8 cellular contexts compared by ENCODE assay signal in genomic region chr9:97740848-97741821, GRCh38. TPM values are rescaled to one million over a fixed set of nuclear protein-coding genes. Genes with fewer than 3 reads are reported as not detected.
DNase-seq lines count a peak whose midpoint lies in the region; ATAC-seq and TF ChIP-seq lines count a peak whose summit lies in the region.

No MANE protein-coding gene starts in this region.

- TF ChIP-seq CTCF in H9 (conservative IDR thresholded peaks at IDR 0.05) (peak; percentile 44; the same call in 2 of the 3 replicates), WI38 (IDR thresholded peaks at IDR 0.05; ENCODE audit: low read depth, low read length) (no peak), coronary artery (IDR thresholded peaks at IDR 0.05) (no peak)

- no peak overlapping the region for H3K56ac ChIP-seq in H9 (ENCODE audit: insufficient read length, low read depth, low read length)

- H2AFZ ChIP-seq in ACC112 (ENCODE audit: low read length, unreplicated experiment) = peak overlapping the region; percentile 90
- H2AFZ ChIP-seq in H9 (ENCODE audit: low read length) = peak overlapping the region; percentile 9

- H3K9ac ChIP-seq in H9 (ENCODE audit: extremely low read depth, insufficient read length, low read length) = peak overlapping the region; percentile 23

- DNase-seq in H9 (peak; percentile 92), coronary artery (ENCODE audit: low spot score) (peak; percentile 80), left lobe of liver (ENCODE audit: low spot score) (peak; percentile 50), OCI-M1 (lab: John Stamatoyannopoulos, UW) (no peak)
- peak; percentile 13 to 32 for DNase-seq in stimulated activated CD4-positive, alpha-beta T cell treated with anti-CD3 and anti-CD28 coated beads, Interleukin-4, amount 100 ng/mL, for 48 hours (ENCODE audit: low read depth in 2 of 2)

- peak overlapping the region; percentile 60 to 78 for H3K4me3 Mint-ChIP-seq in H9

- peak overlapping the region; percentile 81 for H3K4me2 ChIP-seq in H9 (ENCODE audit: insufficient read depth, insufficient read length, low read length)

- no peak overlapping the region for H2BK120ac ChIP-seq in H9 (ENCODE audit: low read depth, low read length, poor library complexity, severe bottlenecking)

- H3K27me3 ChIP-seq in ACC112 (ENCODE audit: insufficient read depth, low read length) (peaks cover 90% of the 10 kb centered on the region), H9 (ENCODE audit: insufficient read depth, low read length) (no peaks in the 10 kb centered on the region; the same call in none of the 2 replicates)

- no peaks in the 10 kb centered on the region for H4K20me1 ChIP-seq in H9 (ENCODE audit: control insufficient read depth, insufficient read depth, insufficient read length)

- peaks cover 89% of the 10 kb centered on the region for H3K27me3 Mint-ChIP-seq in H9 (ENCODE audit: low read depth)

- peak overlapping the region in 1 of 3 experiments; percentile 70; a peak in 1 of 7 replicates for H3K27ac Mint-ChIP-seq in H9

- H2BK12ac ChIP-seq in H9 (ENCODE audit: insufficient read length, low read depth, low read length) = no peak overlapping the region

- no peak overlapping the region for H3T11ph ChIP-seq in H9 (ENCODE audit: low read length)

- no CpG with 5 or more reads among the region's 56 CpGs for WGBS in H9 (ENCODE audit: extremely low coverage, insufficient read length, low lambda C conversion rate)

- H4K91ac ChIP-seq in H9 (ENCODE audit: insufficient read length, low read depth, low read length) = no peak overlapping the region

- H3K27ac ChIP-seq in ACC112 (ENCODE audit: low read depth, low read length) (no peak overlapping the region), H9 (ENCODE audit: insufficient read length, low read depth, low read length) (no peak overlapping the region), coronary artery (no peak overlapping the region)

- no peak overlapping the region for H3K23ac ChIP-seq in H9 (ENCODE audit: insufficient read length, low read depth, low read length)

- no peak overlapping the region for H2BK15ac ChIP-seq in H9 (ENCODE audit: low read depth, low read length)

- no peak overlapping the region for H2BK5ac ChIP-seq in H9 (ENCODE audit: insufficient read length, low read length)

- peak overlapping the region; percentile 34 for H3K18ac ChIP-seq in H9 (ENCODE audit: insufficient read length, low read depth, low read length)

- H2AK5ac ChIP-seq in H9 (ENCODE audit: insufficient read length, low read length) = no peak overlapping the region

- H3K4me1 ChIP-seq in ACC112 (ENCODE audit: control insufficient read depth, insufficient read depth, low read length, unreplicated experiment) (peaks cover 7% of the 10 kb centered on the region), H9 (ENCODE audit: insufficient read depth, low read length) (no peaks in the 10 kb centered on the region)

- H2BK20ac ChIP-seq in H9 (ENCODE audit: low read depth, low read length, poor library complexity, severe bottlenecking) = no peak overlapping the region

- H4K5ac ChIP-seq in H9 (ENCODE audit: insufficient read length, low read depth, low read length) = no peak overlapping the region

- H4K8ac ChIP-seq in H9 (replicated peaks; ENCODE audit: insufficient read length, low read depth, low read length) = no peak overlapping the region

- ATAC-seq in left lobe of liver (peak; percentile 91), HG03571 (IDR thresholded peaks at IDR 0.05; ENCODE audit: unreplicated experiment) (no peak)

- H3K4me3 ChIP-seq in ACC112 (ENCODE audit: low read depth, low read length) = peak overlapping the region; percentile 69
- peak overlapping the region; percentile 47 for H3K4me3 ChIP-seq in WI38 (ENCODE audit: low read depth, low read length)
- H3K4me3 ChIP-seq in coronary artery = peak overlapping the region; percentile 72

- H3K36me3 ChIP-seq in ACC112 (ENCODE audit: insufficient read depth, low read length) = no peaks in the 10 kb centered on the region

- H3K79me2 ChIP-seq in ACC112 (ENCODE audit: control insufficient read depth, insufficient read depth, low read length, unreplicated experiment) = no peaks in the 10 kb centered on the region
- no peaks in the 10 kb centered on the region for H3K79me2 ChIP-seq in H9 (ENCODE audit: insufficient read depth, low read length)

- H3K23me2 ChIP-seq in H9 (ENCODE audit: insufficient read length, low read depth, low read length, poor library complexity, severe bottlenecking) = no peaks in the 10 kb centered on the region

- no peak overlapping the region for H3K4ac ChIP-seq in H9 (ENCODE audit: low read depth, low read length)

- H3K14ac ChIP-seq in H9 (ENCODE audit: insufficient read depth, low read length) = 0 out of 2 replicates have a peak overlapping the region, but pooled peaks have one; percentile 33

- H3K9me3 ChIP-seq in H9 (ENCODE audit: control insufficient read depth, low read depth, low read length) = no peaks in the 10 kb centered on the region

- H3K79me1 ChIP-seq in H9 (ENCODE audit: insufficient read depth, low read depth, low read length, poor library complexity, severe bottlenecking) = no peaks in the 10 kb centered on the region

- peaks cover 0 to 7% (median 3%) of the 10 kb centered on the region in 3 experiments; a peak in 3 of 7 replicates for H3K36me3 Mint-ChIP-seq in H9 (ENCODE audit: insufficient read depth in 1 of 3, low read depth in 3 of 3)

- H3K9me3 Mint-ChIP-seq in H9 = peaks cover 7 to 14% of the 10 kb centered on the region in 2 experiments; a peak in 3 of 5 replicates

- peaks cover 10 to 27% of the 10 kb centered on the region in 2 experiments for H3K4me1 Mint-ChIP-seq in H9

RNA-seq across cellular contexts. Expression of gene XPA, which starts 44.0 kb away (rescaled TPM):
- total RNA-seq in H9 (2021) (6.1 and 6.6 TPM in 2 replicates), left lobe of liver (8.0 TPM)
